In the genomic region with DNA sequence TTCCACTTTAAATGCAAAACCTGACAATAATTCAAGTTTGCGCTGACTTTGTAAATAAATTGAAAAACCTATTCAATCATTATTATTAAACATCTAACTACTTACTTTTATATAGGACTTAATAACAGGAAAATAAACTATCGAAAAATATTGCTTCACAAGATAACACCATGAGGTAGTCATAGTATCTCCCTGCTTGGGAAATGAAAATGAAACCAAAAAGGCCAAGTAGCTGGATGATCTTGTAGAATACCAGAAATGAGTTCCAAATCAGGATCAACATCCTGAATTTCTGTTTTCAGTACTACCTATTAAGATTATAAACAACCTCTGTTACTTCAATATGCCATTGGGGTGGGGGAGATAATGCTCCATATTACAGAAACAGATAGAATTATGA, we compare ENCODE assay signal across 14 cellular contexts. TPM values are rescaled to one million over a fixed set of nuclear protein-coding genes. Genes with fewer than 3 reads are reported as not detected.
DNase-seq lines count a peak whose midpoint lies in the region; ATAC-seq and TF ChIP-seq lines count a peak whose summit lies in the region.
"Had no signal": no experiment of that assay in that cellular context is flagged by ENCODE, and none has a peak within 500 bp of the region (broad histone marks: within the 10 kb centered on the region; RNA-seq: fewer than 3 reads in every experiment).

No MANE protein-coding gene starts in this region.

- POLR2A ChIA-PET in PC-9 (lab: Charles Lee; ENCODE audit: unreplicated experiment): no interaction called here

- ATAC-seq in HG02973 (IDR thresholded peaks at IDR 0.05; ENCODE audit: unreplicated experiment): peak; percentile 56

- TF ChIP-seq CTCF in astrocyte of the spinal cord (IDR thresholded peaks at IDR 0.05; ENCODE audit: low read depth, low read length) (no peak), PC-9 (conservative IDR thresholded peaks at IDR 0.05) (no peak)

- DNase-seq in AG20443 (ENCODE audit: low spot score): peak; percentile 28
- DNase-seq in astrocyte of the spinal cord (ENCODE audit: low read depth, low spot score): peak; percentile 43
- peak; percentile 36 for DNase-seq in kidney glomerular epithelial cell (lab: John Stamatoyannopoulos, UW)
- DNase-seq in T-helper 9 cell: no peak
- no peak for DNase-seq in activated T-cell treated with anti-CD3 and anti-CD28 coated beads, Interleukin-2, amount 50 U/mL, for 48 hours
- no peak for DNase-seq in PC-9
- no peak for DNase-seq in cerebellar nuclear complex (lab: John Stamatoyannopoulos, UW)
- DNase-seq: activated effector memory CD4-positive, alpha-beta T cell treated with Interleukin-2 at 50 U/mL for 16 hours; Caco-2; midbrain; retina; RPMI8226; transverse colon had no signal

- CTCF ChIA-PET in PC-9 (lab: Charles Lee): no interaction called here

- no peaks in the 10 kb centered on the region for H3K9me3 ChIP-seq in PC-9 (ENCODE audit: insufficient read depth, low read depth)
- H3K9me3 ChIP-seq: Caco-2, transverse colon had no signal

- no peaks in the 10 kb centered on the region for H3K79me2 ChIP-seq in PC-9 (ENCODE audit: low read depth)

- no peaks in the 10 kb centered on the region for H3K36me3 ChIP-seq in PC-9 (ENCODE audit: low read depth)

- H3K4me2 ChIP-seq in PC-9: no peak overlapping the region

- no TSS peak for BruUV-seq in PC-9 (replicated peaks; lab: Mats Ljungman, UMichigan)

- H3K9me2 ChIP-seq in PC-9 (ENCODE audit: insufficient read depth): no peaks in the 10 kb centered on the region

- H4K20me1 ChIP-seq in PC-9 (ENCODE audit: insufficient read depth): no peaks in the 10 kb centered on the region

- H2AFZ ChIP-seq in PC-9: no peak overlapping the region

- H3K27ac ChIP-seq in PC-9: no peak overlapping the region
- H3K27ac ChIP-seq: transverse colon had no signal

- no peaks in the 10 kb centered on the region for H3K4me1 ChIP-seq in PC-9 (replicated peaks; ENCODE audit: insufficient read depth)

- in situ Hi-C loops in astrocyte of the spinal cord (cut with HindIII; ENCODE audit: low sequenced_read_pairs): no loop called here

- H3K4me3 ChIP-seq in astrocyte of the spinal cord (ENCODE audit: low read depth, low read length): no peak overlapping the region
- H3K4me3 ChIP-seq in PC-9: no peak overlapping the region
- H3K4me3 ChIP-seq: transverse colon had no signal

- H3K27me3 ChIP-seq in PC-9 (ENCODE audit: insufficient read depth, low read depth): no peaks in the 10 kb centered on the region
- H3K27me3 ChIP-seq: transverse colon had no signal

- intact Hi-C loops in PC-9 (cut with micrococcal nuclease; ENCODE audit: unreplicated experiment): no loop called here

- no peaks in the 10 kb centered on the region; the same call in 1 of the 2 replicates for H3F3A ChIP-seq in PC-9 (ENCODE audit: insufficient read depth, low read depth)

RNA-seq across cellular contexts. Expression of gene CHIC2, which starts 58.9 kb away (rescaled TPM):
- total RNA-seq in PC-9 (2021): 8.7 and 12.1 TPM in 2 replicates

Comparison
In these comparisons a context has a peak if more than half of its experiments do, and no peak if none do; other contexts are left out.
1. DNase-seq: peak in AG20443 (single experiment), astrocyte of the spinal cord (single experiment) and kidney glomerular epithelial cell (single experiment); none in T-helper 9 cell (single experiment), activated T-cell treated with anti-CD3 and anti-CD28 coated beads, Interleukin-2, amount 50 U/mL, for 48 hours (0 of 2), PC-9 (0 of 2) and cerebellar nuclear complex (0 of 2).